ENCODE assay signal across 8 cellular contexts in genomic region chr20:58503668-58504067, GRCh38. TPM values are rescaled to one million over a fixed set of nuclear protein-coding genes. Genes with fewer than 3 reads are reported as not detected.
"Had no signal": no experiment of that assay in that cellular context is flagged by ENCODE, and none has a peak within 500 bp of the region (broad histone marks: within the 10 kb centered on the region; RNA-seq: fewer than 3 reads in every experiment).

No MANE protein-coding gene starts in this region.

- H3K36me3 ChIP-seq: HAP-1 had no signal

- H3K4me3 ChIP-seq: GM23338, HAP-1, K562 had no signal

- DNase-seq: IMR-90 had no signal

- H3K27ac Mint-ChIP-seq: GM23338 had no signal

- H3K4me3 Mint-ChIP-seq: GM23338 had no signal

- H3K4me2 ChIP-seq: GM23338 had no signal

- H2AFZ ChIP-seq: GM23338 had no signal

- FAIRE-seq: H1, H54, K562 had no signal

- H3K4me1 Mint-ChIP-seq: GM23338 had no signal

- ATAC-seq: GM23338, HCT116, K562 had no signal

RNA-seq across cellular contexts. Expression of gene APCDD1L, which starts 11.5 kb away (rescaled TPM):
- total RNA-seq: HT-29, K562 had no signal
